In genomic region chr11:2213384-2213842, GRCh38 we compare ENCODE assay signal across 1 cellular context.
TF ChIP-seq lines count a peak whose summit lies in the region.

No MANE protein-coding gene starts in this region.

TF ChIP-seq in H1, 55 proteins besides CTCF, POLR2A, EP300 and RAD21 (continued from another document):
- TF ChIP-seq CHD1 (IDR thresholded peaks at IDR 0.05; ENCODE audit: low read depth, low read length) (no peak), SIX5 (IDR thresholded peaks at IDR 0.05; ENCODE audit: low read depth, low read length) (no peak), ATF3 (IDR thresholded peaks at IDR 0.05; ENCODE audit: insufficient read depth, low read depth, low read length) (no peak), KDM1A (IDR thresholded peaks at IDR 0.05; ENCODE audit: borderline replicate concordance, low read length) (no peak)
TF ChIP-seq in H1: peak in this region for 0.
